Comparison of ENCODE assay signal across 12 cellular contexts in the genomic region with DNA sequence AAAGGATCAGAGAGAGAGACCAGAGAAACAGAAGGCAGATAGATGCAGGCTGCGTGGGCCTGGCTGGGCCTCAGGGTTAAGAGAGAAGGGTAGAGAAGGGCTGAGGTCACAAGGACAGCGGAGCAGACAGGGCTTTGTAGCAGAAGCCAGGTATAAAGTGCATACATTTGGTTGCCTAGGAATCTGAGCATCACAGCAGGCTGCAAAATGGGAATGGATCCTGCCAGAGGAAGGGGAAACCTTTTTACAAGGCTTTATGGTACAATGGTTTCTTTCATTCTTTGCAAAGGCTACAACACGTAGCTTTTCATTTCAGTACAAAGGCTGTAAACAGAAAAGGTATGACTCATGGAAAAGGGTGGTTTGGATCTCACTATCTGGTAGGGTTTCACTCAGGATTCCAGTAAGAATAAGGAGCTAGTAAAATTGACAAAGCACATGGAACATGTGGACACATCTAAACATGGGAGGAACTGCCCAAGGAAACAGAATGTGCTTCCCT.
DNase-seq lines count a peak whose midpoint lies in the region; ATAC-seq and TF ChIP-seq lines count a peak whose summit lies in the region.
"Had no signal": no experiment of that assay in that cellular context is flagged by ENCODE, and none has a peak within 500 bp of the region (broad histone marks: within the 10 kb centered on the region; RNA-seq: fewer than 3 reads in every experiment).

No MANE protein-coding gene starts in this region.

- peak overlapping the region; percentile 74 to 88 for H3K27ac ChIP-seq in breast epithelium
- no peak overlapping the region for H3K27ac ChIP-seq in CD4-positive, alpha-beta memory T cell (ENCODE audit: low read depth, low read length)
- H3K27ac ChIP-seq: C4-2B, coronary artery had no signal

- H3K27me3 ChIP-seq in breast epithelium, result no peaks in the 10 kb centered on the region
- no peaks in the 10 kb centered on the region for H3K27me3 ChIP-seq in CD4-positive, alpha-beta memory T cell (ENCODE audit: insufficient read depth, low read length)

- DNase-seq in AG08396 (ENCODE audit: low spot score), result peak; percentile 23
- peak in 1 of 2 donors; percentile 29 for DNase-seq in breast epithelium (ENCODE audit: low spot score in 2 of 2)
- DNase-seq in left colon, result no peak
- no peak for DNase-seq in CD4-positive, alpha-beta memory T cell
- no peak for DNase-seq in stimulated activated CD4-positive, alpha-beta T cell treated with anti-CD3 and anti-CD28 coated beads, Interleukin-2, amount 100 ng/mL, for 24 hours
- DNase-seq in NCI-H524 treated with DMSO at 0.1 percent for 48 hours (lab: John Stamatoyannopoulos, UW), result no peak
- DNase-seq: activated CD8-positive, alpha-beta T cell treated with anti-CD3 and anti-CD28 coated beads for 36 hours had no signal

- no peaks in the 10 kb centered on the region for H3K27me3 Mint-ChIP-seq in CD4-positive, alpha-beta memory T cell
- H3K27me3 Mint-ChIP-seq: activated CD8-positive, alpha-beta T cell treated with anti-CD3 and anti-CD28 coated beads for 36 hours had no signal

- H3K9me3 ChIP-seq in breast epithelium, result no peaks in the 10 kb centered on the region
- H3K9me3 ChIP-seq in CD4-positive, alpha-beta memory T cell (ENCODE audit: control insufficient read depth in 1 of 2, low read length in 2 of 2), result no peaks in the 10 kb centered on the region

- H3K27ac Mint-ChIP-seq in CD4-positive, alpha-beta memory T cell, result no peak overlapping the region
- H3K27ac Mint-ChIP-seq: activated CD8-positive, alpha-beta T cell treated with anti-CD3 and anti-CD28 coated beads for 36 hours; mesothelial cell of epicardium had no signal

- H3K4me3 ChIP-seq in breast epithelium, result no peak overlapping the region
- H3K4me3 ChIP-seq in CD4-positive, alpha-beta memory T cell (ENCODE audit: low read length in 2 of 2), result no peak overlapping the region
- H3K4me3 ChIP-seq: coronary artery had no signal

- H3K4me1 Mint-ChIP-seq in CD4-positive, alpha-beta memory T cell, result no peaks in the 10 kb centered on the region
- H3K4me1 Mint-ChIP-seq: mesothelial cell of epicardium had no signal

- TF ChIP-seq POLR2A in breast epithelium (IDR thresholded peaks at IDR 0.05), result no peak

- POLR2A ChIA-PET in CD4-positive, alpha-beta memory T cell (lab: Charles Lee; ENCODE audit: partially characterized antibody), result no interaction called here

- intact Hi-C loops in breast epithelium (cut with DNase I; ENCODE audit: low total_unique reads), result no loop called here
- intact Hi-C loops in left colon (cut with DNase I, micrococcal nuclease), result no loop called here
- intact Hi-C loops in CD4-positive, alpha-beta memory T cell (cut with micrococcal nuclease), result no loop called here

- no peaks in the 10 kb centered on the region for H3K4me1 ChIP-seq in breast epithelium
- no peaks in the 10 kb centered on the region for H3K4me1 ChIP-seq in CD4-positive, alpha-beta memory T cell (ENCODE audit: insufficient read depth, low read length)

- H3K36me3 Mint-ChIP-seq in CD4-positive, alpha-beta memory T cell, result no peaks in the 10 kb centered on the region

- H3K36me3 ChIP-seq in breast epithelium, result no peaks in the 10 kb centered on the region
- H3K36me3 ChIP-seq in CD4-positive, alpha-beta memory T cell (ENCODE audit: insufficient read depth, low read length), result no peaks in the 10 kb centered on the region

- no peak for TF ChIP-seq CTCF in breast epithelium (IDR thresholded peaks at IDR 0.05)

- CTCF ChIA-PET in CD4-positive, alpha-beta memory T cell (lab: Charles Lee; ENCODE audit: partially characterized antibody), result no interaction called here

- no peaks in the 10 kb centered on the region for H3K9me3 Mint-ChIP-seq in CD4-positive, alpha-beta memory T cell
- H3K9me3 Mint-ChIP-seq: activated CD8-positive, alpha-beta T cell treated with anti-CD3 and anti-CD28 coated beads for 36 hours; mesothelial cell of epicardium had no signal

- ATAC-seq in HG03432 (IDR thresholded peaks at IDR 0.05; ENCODE audit: unreplicated experiment), result peak; percentile 58
- ATAC-seq in left colon, result peak; percentile 81
- ATAC-seq in GM19397 (IDR thresholded peaks at IDR 0.05; ENCODE audit: unreplicated experiment), result no peak
- ATAC-seq: activated CD8-positive, alpha-beta T cell treated with anti-CD3 and anti-CD28 coated beads for 36 hours had no signal

- no peak overlapping the region for H3K4me3 Mint-ChIP-seq in CD4-positive, alpha-beta memory T cell
- H3K4me3 Mint-ChIP-seq: activated CD8-positive, alpha-beta T cell treated with anti-CD3 and anti-CD28 coated beads for 36 hours; mesothelial cell of epicardium had no signal
